ENCODE assay signal across 9 cellular contexts in the genomic region with DNA sequence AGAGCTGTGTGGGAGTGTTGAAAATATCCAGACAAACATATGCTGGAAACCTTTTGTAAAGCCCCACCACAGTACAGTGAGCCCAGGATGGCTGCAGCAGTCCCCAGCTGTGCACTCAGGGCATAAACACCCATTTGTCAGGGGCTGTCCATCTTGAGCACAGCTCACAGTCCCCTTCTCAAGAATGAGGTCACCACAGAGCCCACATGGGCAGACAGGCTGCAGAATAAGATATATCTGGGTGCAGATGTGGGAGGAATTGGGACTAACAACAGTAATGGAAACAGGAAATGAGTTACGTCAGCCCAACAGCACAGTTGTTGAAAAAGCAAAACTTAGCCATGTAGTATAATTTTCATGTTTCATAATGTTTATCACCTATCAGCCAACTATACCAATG.
DNase-seq lines count a peak whose midpoint lies in the region; ATAC-seq, FAIRE-seq and TF ChIP-seq lines count a peak whose summit lies in the region.
"Had no signal": no experiment of that assay in that cellular context is flagged by ENCODE, and none has a peak within 500 bp of the region (broad histone marks: within the 10 kb centered on the region; RNA-seq: fewer than 3 reads in every experiment).

No MANE protein-coding gene starts in this region.

- H3K4me3 Mint-ChIP-seq in activated T-helper 17 cell treated with anti-CD3 and anti-CD28 coated beads, Interleukin-2, amount 50 U/mL, for 72 hours = no peak overlapping the region
- H3K4me3 Mint-ChIP-seq: activated naive CD8-positive, alpha-beta T cell had no signal

- H3K9me3 Mint-ChIP-seq in activated T-helper 17 cell treated with anti-CD3 and anti-CD28 coated beads, Interleukin-2, amount 50 U/mL, for 72 hours = no peaks in the 10 kb centered on the region

- no peak for FAIRE-seq in GM19239 (lab: Jason Lieb, UNC)

- H3K36me3 Mint-ChIP-seq in activated T-helper 17 cell treated with anti-CD3 and anti-CD28 coated beads, Interleukin-2, amount 50 U/mL, for 72 hours (ENCODE audit: low read depth) = no peaks in the 10 kb centered on the region
- H3K36me3 Mint-ChIP-seq: activated naive CD8-positive, alpha-beta T cell had no signal

- no peaks in the 10 kb centered on the region for H3K27me3 Mint-ChIP-seq in activated T-helper 17 cell treated with anti-CD3 and anti-CD28 coated beads, Interleukin-2, amount 50 U/mL, for 72 hours
- H3K27me3 Mint-ChIP-seq: activated naive CD8-positive, alpha-beta T cell had no signal

- no peak overlapping the region for H3K27ac Mint-ChIP-seq in activated T-helper 17 cell treated with anti-CD3 and anti-CD28 coated beads, Interleukin-2, amount 50 U/mL, for 72 hours
- H3K27ac Mint-ChIP-seq: activated naive CD8-positive, alpha-beta T cell had no signal

- no peak overlapping the region for H3K4me3 ChIP-seq in cardiac fibroblast (replicated peaks in 1 of 2; ENCODE audit: low read depth in 2 of 2, low read length in 2 of 2)

- peak; percentile 45 for ATAC-seq in HG03039 (IDR thresholded peaks at IDR 0.05; ENCODE audit: unreplicated experiment)
- no peak for ATAC-seq in stimulated activated naive CD8-positive, alpha-beta T cell treated with anti-CD3 and anti-CD28 coated beads, Interleukin-15, Interleukin-2, amounts not matched to agents 100 U/mL and 50 U/mL, for 24 hours
- no peak for ATAC-seq in activated T-helper 17 cell treated with anti-CD3 and anti-CD28 coated beads, Interleukin-2, amount 50 U/mL, for 72 hours (replicated peaks)
- ATAC-seq: left colon had no signal

- TF ChIP-seq CTCF in cardiac fibroblast (IDR thresholded peaks at IDR 0.05; ENCODE audit: low read depth, low read length) = no peak

- DNase-seq in GM19239 (ENCODE audit: insufficient read length, low spot score) = peak; percentile 1
- DNase-seq in cardiac fibroblast (ENCODE audit: low read depth in 2 of 2) = peak; percentile 82 to 86
- peak; percentile 4 for DNase-seq in stimulated activated naive CD8-positive, alpha-beta T cell treated with anti-CD3 and anti-CD28 coated beads, Interleukin-15, Interleukin-2, amounts not matched to agents 100 U/mL and 50 U/mL, for 24 hours
- DNase-seq in foreskin melanocyte = no peak
- no peak for DNase-seq in HT-29 (ENCODE audit: low spot score)
- DNase-seq: left colon had no signal

- no peaks in the 10 kb centered on the region for H3K4me1 Mint-ChIP-seq in activated T-helper 17 cell treated with anti-CD3 and anti-CD28 coated beads, Interleukin-2, amount 50 U/mL, for 72 hours

Comparison
In these comparisons a context has a peak if more than half of its experiments do, and no peak if none do; other contexts are left out.
1. DNase-seq: peak in GM19239 (single experiment), cardiac fibroblast (2 of 2) and stimulated activated naive CD8-positive, alpha-beta T cell treated with anti-CD3 and anti-CD28 coated beads, Interleukin-15, Interleukin-2, amounts not matched to agents 100 U/mL and 50 U/mL, for 24 hours (single experiment); none in foreskin melanocyte (single experiment) and HT-29 (single experiment).